ENCODE assay signal across 25 cellular contexts in genomic region chr6:22807818-22808217, GRCh38.
"Had no signal": no experiment of that assay in that cellular context is flagged by ENCODE, and none has a peak within 500 bp of the region (broad histone marks: within the 10 kb centered on the region; RNA-seq: fewer than 3 reads in every experiment).

No MANE protein-coding gene starts in this region.

- ATAC-seq: activated naive CD4-positive, alpha-beta T cell treated with anti-CD3 and anti-CD28 coated beads, Interleukin-2, amount 50 U/mL, for 72 hours; activated naive CD8-positive, alpha-beta T cell treated with anti-CD3 and anti-CD28 coated beads, Interleukin-2, amount 50 U/mL, for 24 hours; activated T-cell treated with anti-CD3 and anti-CD28 coated beads, Interleukin-2, amount 50 U/mL, for 4 hours; body of pancreas; SK-N-SH treated with all-trans-retinoic acid at 6 μM for 48 hours had no signal

- DNase-seq: activated B cell treated with CpG ODN at 0.5 μM for 24 hours; activated CD4-positive, alpha-beta memory T cell treated with anti-CD3 and anti-CD28 coated beads for 36 hours; activated CD4-positive, alpha-beta T cell treated with anti-CD3 and anti-CD28 coated beads, Interleukin-2, amount 10 ng/mL, durations not matched to agents 7 days and 5 days; activated CD8-positive, alpha-beta memory T cell treated with anti-CD3 and anti-CD28 coated beads for 24 hours; activated effector memory CD4-positive, alpha-beta T cell treated with anti-CD3 and anti-CD28 coated beads, Interleukin-2, amount 50 U/mL, for 16 hours; activated naive CD4-positive, alpha-beta T cell treated with Interleukin-2 at 50 U/mL for 16 hours; activated naive CD8-positive, alpha-beta T cell treated with anti-CD3 and anti-CD28 coated beads, Interleukin-2, amount 50 U/mL, for 24 hours; activated T-cell treated with anti-CD3 and anti-CD28 coated beads, Interleukin-2, amount 50 U/mL, for 4 hours; amniotic stem cell; body of pancreas; central memory CD4-positive, alpha-beta T cell; Karpas-422; MM.1S; NCI-H1105; NCI-H1436; NCI-H1694 treated with DMSO at 0.1 percent for 48 hours; NCI-H2029 treated with DMSO at 0.1 percent for 48 hours; NCI-H446; Peyer's patch; Right ventricle myocardium superior; SJCRH30 had no signal

- H3K4me3 ChIP-seq: ascending aorta, body of pancreas, Peyer's patch, SJCRH30 had no signal

- H3K9me3 ChIP-seq: ascending aorta, body of pancreas, Peyer's patch, SJCRH30 had no signal

- H3K4me1 ChIP-seq: body of pancreas, Peyer's patch, SJCRH30 had no signal

- H3K27ac ChIP-seq: ascending aorta, body of pancreas, Peyer's patch, RWPE1, SJCRH30 had no signal

- H3K27me3 ChIP-seq: ascending aorta, body of pancreas, Peyer's patch, SJCRH30 had no signal

- H3K36me3 ChIP-seq: ascending aorta, Peyer's patch, SJCRH30 had no signal
